In genomic region chr9:35027871-35028270, GRCh38 we compare ENCODE assay signal across 1 cellular context.
TF ChIP-seq lines count a peak whose summit lies in the region.

No MANE protein-coding gene starts in this region.

TF ChIP-seq in IMR-90, 13 proteins besides CTCF, POLR2A, EP300 and RAD21:
- no peak for TF ChIP-seq MXI1 (IDR thresholded peaks at IDR 0.05; ENCODE audit: borderline replicate concordance, low read depth, low read length)
- no peak for TF ChIP-seq SMC3 (IDR thresholded peaks at IDR 0.05; ENCODE audit: low read depth, low read length)
- TF ChIP-seq, protein P1, sequence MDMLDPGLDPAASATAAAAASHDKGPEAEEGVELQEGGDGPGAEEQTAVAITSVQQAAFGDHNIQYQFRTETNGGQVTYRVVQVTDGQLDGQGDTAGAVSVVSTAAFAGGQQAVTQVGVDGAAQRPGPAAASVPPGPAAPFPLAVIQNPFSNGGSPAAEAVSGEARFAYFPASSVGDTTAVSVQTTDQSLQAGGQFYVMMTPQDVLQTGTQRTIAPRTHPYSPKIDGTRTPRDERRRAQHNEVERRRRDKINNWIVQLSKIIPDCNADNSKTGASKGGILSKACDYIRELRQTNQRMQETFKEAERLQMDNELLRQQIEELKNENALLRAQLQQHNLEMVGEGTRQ (IDR thresholded peaks at IDR 0.05; ENCODE audit: low read depth, low read length): no peak
- no peak for TF ChIP-seq CHD1 (IDR thresholded peaks at IDR 0.05; ENCODE audit: low read depth, low read length)
- no peak for TF ChIP-seq MAZ (IDR thresholded peaks at IDR 0.05; ENCODE audit: borderline replicate concordance, low read depth, low read length)
- no peak for TF ChIP-seq RFX5 (IDR thresholded peaks at IDR 0.05; ENCODE audit: low read depth, low read length)
- TF ChIP-seq BHLHE40 (IDR thresholded peaks at IDR 0.05; ENCODE audit: low read depth, low read length): no peak
- no peak for TF ChIP-seq NFE2L2 (IDR thresholded peaks at IDR 0.05; ENCODE audit: low read depth, low read length)
- TF ChIP-seq CEBPB (IDR thresholded peaks at IDR 0.05; ENCODE audit: low read depth, low read length): no peak
- TF ChIP-seq MAFK (IDR thresholded peaks at IDR 0.05; ENCODE audit: low read depth, low read length): no peak
- TF ChIP-seq, protein P2, sequence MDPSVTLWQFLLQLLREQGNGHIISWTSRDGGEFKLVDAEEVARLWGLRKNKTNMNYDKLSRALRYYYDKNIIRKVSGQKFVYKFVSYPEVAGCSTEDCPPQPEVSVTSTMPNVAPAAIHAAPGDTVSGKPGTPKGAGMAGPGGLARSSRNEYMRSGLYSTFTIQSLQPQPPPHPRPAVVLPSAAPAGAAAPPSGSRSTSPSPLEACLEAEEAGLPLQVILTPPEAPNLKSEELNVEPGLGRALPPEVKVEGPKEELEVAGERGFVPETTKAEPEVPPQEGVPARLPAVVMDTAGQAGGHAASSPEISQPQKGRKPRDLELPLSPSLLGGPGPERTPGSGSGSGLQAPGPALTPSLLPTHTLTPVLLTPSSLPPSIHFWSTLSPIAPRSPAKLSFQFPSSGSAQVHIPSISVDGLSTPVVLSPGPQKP (IDR thresholded peaks at IDR 0.05; ENCODE audit: borderline replicate concordance, low read depth, low read length): no peak
- no peak for TF ChIP-seq FOS (IDR thresholded peaks at IDR 0.05; ENCODE audit: low read depth, low read length)
- TF ChIP-seq RCOR1 (IDR thresholded peaks at IDR 0.05; ENCODE audit: insufficient replicate concordance, low read length): no peak
TF ChIP-seq in IMR-90: peak in this region for 0.
